Comparison of ENCODE assay signal across 20 cellular contexts in the genomic region with DNA sequence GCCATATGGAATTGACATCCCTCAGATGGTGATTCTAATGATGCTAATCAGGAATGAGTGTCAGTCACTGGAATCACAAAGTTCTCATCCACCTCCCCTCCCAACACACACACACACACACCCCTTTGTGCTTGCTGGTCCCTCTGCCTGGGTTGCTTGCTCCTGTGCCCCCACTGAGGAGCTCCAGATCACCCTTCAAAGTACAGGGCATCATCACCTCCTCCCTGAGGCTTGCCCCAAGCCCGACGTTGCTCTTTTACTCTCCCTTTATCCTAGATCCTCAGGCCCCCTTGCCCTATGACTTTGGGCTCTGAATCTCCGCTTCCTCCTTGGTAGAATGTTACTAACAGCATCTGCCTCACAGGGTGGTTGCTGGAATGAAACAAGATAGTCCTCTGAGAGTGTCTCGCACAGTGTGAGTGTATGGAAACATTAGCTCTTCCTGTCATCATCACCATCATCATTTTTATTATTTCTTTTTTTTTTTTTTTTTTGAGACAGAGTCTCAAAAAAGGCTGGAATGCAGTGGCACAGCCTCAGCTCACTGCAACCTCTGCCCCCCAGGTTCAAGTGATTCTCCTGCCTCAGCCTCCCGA. TPM values are rescaled to one million over a fixed set of nuclear protein-coding genes. Genes with fewer than 3 reads are reported as not detected.
DNase-seq lines count a peak whose midpoint lies in the region; ATAC-seq, FAIRE-seq and TF ChIP-seq lines count a peak whose summit lies in the region.
"Had no signal": no experiment of that assay in that cellular context is flagged by ENCODE, and none has a peak within 500 bp of the region (broad histone marks: within the 10 kb centered on the region; RNA-seq: fewer than 3 reads in every experiment).

No MANE protein-coding gene starts in this region.

- H3K4me3 ChIP-seq in right atrium auricular region (no peak overlapping the region), heart left ventricle (no peak overlapping the region), astrocyte (ENCODE audit: insufficient read depth, low read depth, low read length) (no peak overlapping the region)
- H3K4me3 ChIP-seq: breast epithelium, mucosa of descending colon, stomach had no signal

- H3K27me3 ChIP-seq in right atrium auricular region (no peaks in the 10 kb centered on the region), heart left ventricle (no peaks in the 10 kb centered on the region), astrocyte (ENCODE audit: insufficient read depth, low read length) (no peaks in the 10 kb centered on the region)
- H3K27me3 ChIP-seq: breast epithelium, stomach had no signal

- DNase-seq in right atrium auricular region (ENCODE audit: low spot score) (no peak), heart left ventricle (no peak), astrocyte (ENCODE audit: low read depth) (no peak), urothelium cell line (ENCODE audit: low spot score) (no peak), CD1c-positive myeloid dendritic cell (ENCODE audit: extremely low spot score) (no peak), NCI-H345 treated with DMSO at 0.1 percent for 48 hours (lab: John Stamatoyannopoulos, UW; ENCODE audit: unreplicated experiment) (no peak), amniotic stem cell (lab: John Stamatoyannopoulos, UW) (no peak)
- DNase-seq: activated B cell treated with CpG ODN at 0.5 μM for 24 hours; activated CD8-positive, alpha-beta memory T cell treated with anti-CD3 and anti-CD28 coated beads, Interleukin-2, amount 10 ng/mL, durations not matched to agents 7 days and 5 days; activated naive CD4-positive, alpha-beta T cell; effector memory CD4-positive, alpha-beta T cell; GOT3; hypothalamus; Karpas-422; kidney glomerular epithelial cell; mucosa of descending colon; NCI-H1417; stomach had no signal

- no peak overlapping the region for H3K27ac Mint-ChIP-seq in astrocyte (ENCODE audit: unreplicated experiment)
- peak overlapping the region in 1 of 3 experiments; percentile 5 for H3K27ac Mint-ChIP-seq in nephron
- H3K27ac Mint-ChIP-seq: activated B cell treated with CpG ODN at 0.5 μM for 24 hours; activated CD8-positive, alpha-beta memory T cell treated with anti-CD3 and anti-CD28 coated beads, Interleukin-2, amount 10 ng/mL, durations not matched to agents 7 days and 5 days had no signal

- no peaks in the 10 kb centered on the region for H3K9me3 ChIP-seq in right atrium auricular region
- H3K9me3 ChIP-seq in heart left ventricle, result no peaks in the 10 kb centered on the region
- H3K9me3 ChIP-seq in astrocyte (ENCODE audit: insufficient read depth, low read depth, low read length), result no peaks in the 10 kb centered on the region
- H3K9me3 ChIP-seq: breast epithelium, mucosa of descending colon, stomach had no signal

- FAIRE-seq in astrocyte (lab: Jason Lieb, UNC) (no peak), urothelium cell line (lab: Jason Lieb, UNC) (peak; percentile 30)

- H4K20me1 ChIP-seq in astrocyte (ENCODE audit: insufficient read depth, low read length), result peaks cover 11% of the 10 kb centered on the region

- H3K9me3 Mint-ChIP-seq in astrocyte (ENCODE audit: unreplicated experiment), result peaks cover 1% of the 10 kb centered on the region
- H3K9me3 Mint-ChIP-seq in nephron, result no peaks in the 10 kb centered on the region
- H3K9me3 Mint-ChIP-seq: activated B cell treated with CpG ODN at 0.5 μM for 24 hours had no signal

- H3K27me3 Mint-ChIP-seq in astrocyte (ENCODE audit: low read depth, unreplicated experiment), result no peaks in the 10 kb centered on the region
- H3K27me3 Mint-ChIP-seq in nephron (ENCODE audit: low read depth), result peaks cover 4% of the 10 kb centered on the region
- H3K27me3 Mint-ChIP-seq: activated B cell treated with CpG ODN at 0.5 μM for 24 hours; activated CD8-positive, alpha-beta memory T cell treated with anti-CD3 and anti-CD28 coated beads, Interleukin-2, amount 10 ng/mL, durations not matched to agents 7 days and 5 days had no signal

- no peak overlapping the region for H3K4me2 ChIP-seq in astrocyte (ENCODE audit: low read length)

- H3K4me1 Mint-ChIP-seq in astrocyte (ENCODE audit: low read depth, unreplicated experiment), result peaks cover 31% of the 10 kb centered on the region
- H3K4me1 Mint-ChIP-seq in nephron, result peaks cover 43% of the 10 kb centered on the region

- no peak for ATAC-seq in heart left ventricle
- ATAC-seq: activated CD8-positive, alpha-beta memory T cell treated with anti-CD3 and anti-CD28 coated beads, Interleukin-2, amount 10 ng/mL, durations not matched to agents 7 days and 5 days; mucosa of descending colon had no signal

- H3K36me3 Mint-ChIP-seq in astrocyte (ENCODE audit: low read depth, unreplicated experiment) (peaks cover 9% of the 10 kb centered on the region), nephron (ENCODE audit: low read depth) (peaks cover 8% of the 10 kb centered on the region)

- H3K36me3 ChIP-seq in right atrium auricular region (no peaks in the 10 kb centered on the region), heart left ventricle (no peaks in the 10 kb centered on the region), astrocyte (ENCODE audit: insufficient read depth, low read length) (no peaks in the 10 kb centered on the region)
- H3K36me3 ChIP-seq: breast epithelium had no signal

- peaks cover 52% of the 10 kb centered on the region for H3K79me2 ChIP-seq in astrocyte (ENCODE audit: insufficient read depth, low read length)

- WGBS in heart left ventricle, 4 donors, result 73 to 92% (median 86%) methylated on average over 5 of the region's 5 CpGs

- peak overlapping the region; percentile 1 for H3K4me3 Mint-ChIP-seq in astrocyte (ENCODE audit: unreplicated experiment)
- H3K4me3 Mint-ChIP-seq in nephron, result peak overlapping the region; percentile 44 to 84 (median 53)
- H3K4me3 Mint-ChIP-seq: activated B cell treated with CpG ODN at 0.5 μM for 24 hours; activated CD8-positive, alpha-beta memory T cell treated with anti-CD3 and anti-CD28 coated beads, Interleukin-2, amount 10 ng/mL, durations not matched to agents 7 days and 5 days had no signal

- intact Hi-C loops in heart left ventricle (cut with DNase I), result no loop called here

- no peak overlapping the region for H3K9ac ChIP-seq in astrocyte (ENCODE audit: low read length)

- TF ChIP-seq POLR2A in heart left ventricle (IDR thresholded peaks at IDR 0.05), result no peak

- H3K27ac ChIP-seq in right atrium auricular region (peak overlapping the region; percentile 35 to 79), heart left ventricle (peak overlapping the region in 1 of 12 donors; percentile 24), astrocyte (ENCODE audit: low read depth, low read length) (peak overlapping the region; percentile 27)
- H3K27ac ChIP-seq: stomach had no signal

- peaks cover 0 to 54% of the 10 kb centered on the region in 2 donors for H3K4me1 ChIP-seq in right atrium auricular region
- peaks cover 6 to 77% (median 42%) of the 10 kb centered on the region in 12 donors for H3K4me1 ChIP-seq in heart left ventricle
- H3K4me1 ChIP-seq in astrocyte (ENCODE audit: insufficient read depth, low read length), result peaks cover 41% of the 10 kb centered on the region
- H3K4me1 ChIP-seq: breast epithelium had no signal

- H2AFZ ChIP-seq in astrocyte (ENCODE audit: low read depth, low read length), result no peak overlapping the region

- no peak for TF ChIP-seq CTCF in right atrium auricular region (IDR thresholded peaks at IDR 0.05)
- no peak for TF ChIP-seq CTCF in heart left ventricle (IDR thresholded peaks at IDR 0.05)
- no peak for TF ChIP-seq CTCF in astrocyte (IDR thresholded peaks at IDR 0.05; ENCODE audit: insufficient read depth, low read depth, low read length)
- no peak for TF ChIP-seq CTCF in nephron (IDR thresholded peaks at IDR 0.05; ENCODE audit: unreplicated experiment in 3 of 3)

RNA-seq across cellular contexts. Expression of a gene that starts 3.4 kb away (rescaled TPM):
- total RNA-seq in right atrium auricular region, result 100 to 1,000 TPM; 108 TPM
- 100 to 1,000 TPM in 2 of 9 donors, 10 to 100 TPM in 7; 46.8 to 362 (median 56.8) TPM for total RNA-seq in heart left ventricle
- 10 to 100 TPM; 48.6 to 80.6 TPM for polyA plus RNA-seq in heart left ventricle
- 27.3 and 29.6 TPM in 2 replicates for total RNA-seq in astrocyte

RNA-seq across cellular contexts. Expression of a gene that starts 45.8 kb away (rescaled TPM):
- total RNA-seq in right atrium auricular region (1 to 10 TPM; 9.6 to 9.8 TPM), heart left ventricle (10 to 100 TPM in 4 of 9 donors, 1 to 10 TPM in 5; 6.3 to 14.2 (median 9.7) TPM), astrocyte (16.7 and 16.8 TPM in 2 replicates)
- polyA plus RNA-seq in heart left ventricle, result 1 to 10 TPM; 5.6 to 7.9 TPM
